ENCODE assay signal across 24 cellular contexts in the genomic region with DNA sequence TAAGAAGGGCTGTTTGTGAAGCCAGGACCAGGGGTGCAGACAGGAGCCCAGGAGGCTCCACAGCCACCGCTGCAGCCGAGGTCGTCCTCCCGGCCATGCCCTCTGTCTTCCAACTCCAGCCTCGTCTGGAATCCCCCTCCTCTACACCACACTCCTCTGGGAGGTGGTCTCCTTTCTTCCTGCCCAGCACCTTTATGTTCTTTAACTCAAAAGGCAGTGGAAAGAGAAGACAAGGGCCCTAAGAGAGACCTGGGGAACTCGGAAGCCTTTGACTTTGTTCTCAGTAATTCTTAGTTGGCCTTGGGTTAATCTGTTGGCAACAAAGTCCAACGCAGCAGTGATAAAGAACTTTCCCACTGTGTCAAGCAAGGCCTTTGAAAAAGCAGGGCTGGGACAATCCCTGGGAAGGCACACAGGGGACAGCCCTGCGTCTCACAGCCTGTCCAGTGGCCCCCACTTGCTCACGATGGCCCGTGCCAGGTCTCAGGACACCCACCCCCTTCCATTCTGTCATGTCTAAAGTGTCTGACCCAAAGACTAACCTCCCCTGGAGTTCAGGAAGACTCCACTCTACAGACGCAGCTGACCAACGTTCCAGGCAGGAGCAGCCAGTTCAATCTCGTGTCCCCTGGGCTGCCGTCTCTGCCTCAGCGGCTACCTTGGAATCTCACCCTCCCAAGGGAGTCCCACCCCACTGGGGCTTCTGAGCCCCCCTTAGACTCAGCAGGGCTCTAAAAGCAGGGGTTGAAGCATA. TPM values are rescaled to one million over a fixed set of nuclear protein-coding genes. Genes with fewer than 3 reads are reported as not detected.
DNase-seq lines count a peak whose midpoint lies in the region; ATAC-seq and TF ChIP-seq lines count a peak whose summit lies in the region.
"Had no signal": no experiment of that assay in that cellular context is flagged by ENCODE, and none has a peak within 500 bp of the region (broad histone marks: within the 10 kb centered on the region; RNA-seq: fewer than 3 reads in every experiment).

No MANE protein-coding gene starts in this region.

- H3K4me3 ChIP-seq in body of pancreas (no peak overlapping the region), lung (no peak overlapping the region), stomach (no peak overlapping the region)
- H3K4me3 ChIP-seq: gastrocnemius medialis, MG63, skin epidermis had no signal

- no peak for TF ChIP-seq CTCF in body of pancreas (IDR thresholded peaks at IDR 0.05)
- no peak for TF ChIP-seq CTCF in lung (IDR thresholded peaks at IDR 0.05; ENCODE audit: control extremely low read depth, extremely low read depth)
- TF ChIP-seq CTCF in stomach (IDR thresholded peaks at IDR 0.05), result no peak
- TF ChIP-seq CTCF in GM10266 (IDR thresholded peaks at IDR 0.05; ENCODE audit: control insufficient read depth, insufficient read depth, low read depth, missing control alignments), result no peak

- no peak for TF ChIP-seq EP300 in stomach (IDR thresholded peaks at IDR 0.05)

- peak; percentile 34 for DNase-seq in HuH-7 (ENCODE audit: low spot score)
- peak; percentile 50 to 64 (median 61) for DNase-seq in body of pancreas
- DNase-seq in lung (ENCODE audit: low spot score), result no peak
- DNase-seq in stomach, result peak; percentile 27
- no peak for DNase-seq in GM10266 (ENCODE audit: extremely low spot score)
- no peak for DNase-seq in DMS53 treated with DMSO at 0.1 percent for 48 hours (lab: John Stamatoyannopoulos, UW; ENCODE audit: unreplicated experiment)
- no peak for DNase-seq in NCI-H1417 treated with DMSO at 0.1 percent for 48 hours (lab: John Stamatoyannopoulos, UW)
- DNase-seq: activated CD4-positive, alpha-beta T cell treated with anti-CD3 and anti-CD28 coated beads for 36 hours; activated naive CD8-positive, alpha-beta T cell treated with anti-CD3 and anti-CD28 coated beads for 36 hours; CD8-positive, alpha-beta T cell; DMS53; erythroblast; gastrocnemius medialis; left ventricle myocardium superior; MG63; naive thymus-derived CD4-positive, alpha-beta T cell; NCI-H187 treated with DMSO at 0.1 percent for 48 hours; NCI-H2227 treated with DMSO at 0.1 percent for 48 hours; posterior cingulate gyrus; stimulated activated CD4-positive, alpha-beta T cell treated with anti-CD3 and anti-CD28 coated beads, Interleukin-4, amount 100 ng/mL, for 1 hour; stimulated activated naive CD8-positive, alpha-beta T cell treated with anti-CD3 and anti-CD28 coated beads, Interleukin-15, amount 100 ng/mL, for 72 hours had no signal

- intact Hi-C loops in body of pancreas (cut with DNase I) (no loop called here), stomach (cut with DNase I; ENCODE audit: low total_unique reads) (no loop called here)

- peak in 1 of 3 donors; percentile 24 for TF ChIP-seq POLR2A in body of pancreas (IDR thresholded peaks at IDR 0.05)
- TF ChIP-seq POLR2A in stomach (IDR thresholded peaks at IDR 0.05), result no peak

- H3K27ac ChIP-seq in body of pancreas (peak overlapping the region; percentile 53 to 88 (median 84)), lung (ENCODE audit: low read depth in 1 of 2, low read length in 1 of 2) (peak overlapping the region; percentile 10 to 14), stomach (peak overlapping the region in 4 of 5 donors; percentile 14 to 46 (median 25))

- ATAC-seq in body of pancreas, result peak; percentile 88
- ATAC-seq in lung (ENCODE audit: insufficient read depth, low FRiP score), result no peak
- no peak for ATAC-seq in HG03378 (IDR thresholded peaks at IDR 0.05; ENCODE audit: unreplicated experiment)
- ATAC-seq: activated CD4-positive, alpha-beta T cell treated with anti-CD3 and anti-CD28 coated beads for 36 hours; CD8-positive, alpha-beta T cell; gastrocnemius medialis; HCT116; left ventricle myocardium superior; naive thymus-derived CD4-positive, alpha-beta T cell; stimulated activated naive CD8-positive, alpha-beta T cell treated with anti-CD3 and anti-CD28 coated beads, Interleukin-15, amount 100 ng/mL, for 72 hours had no signal

- H3K4me1 ChIP-seq in body of pancreas (peaks cover 33% of the 10 kb centered on the region), lung (ENCODE audit: control insufficient read depth in 2 of 2, insufficient read depth in 2 of 2, low read length in 2 of 2) (peaks cover 6 to 13% of the 10 kb centered on the region in 2 donors), stomach (peaks cover 9 to 39% (median 25%) of the 10 kb centered on the region in 4 donors)

- H3K9me3 ChIP-seq in body of pancreas (no peaks in the 10 kb centered on the region), lung (ENCODE audit: control insufficient read depth in 2 of 2, insufficient read depth in 1 of 2, low read length in 1 of 2) (no peaks in the 10 kb centered on the region), stomach (no peaks in the 10 kb centered on the region)
- H3K9me3 ChIP-seq: gastrocnemius medialis, MG63 had no signal

- WGBS in body of pancreas, 2 donors, result 23 to 25% methylated on average over 14 to 15 of the region's 15 CpGs
- 81 to 88% methylated on average over 15 of the region's 15 CpGs for WGBS in lung, 2 donors
- WGBS in stomach, 5 donors, result 48 to 62% (median 54%) methylated on average over 15 of the region's 15 CpGs

- no peaks in the 10 kb centered on the region for H3K36me3 ChIP-seq in body of pancreas (replicated peaks in 1 of 2; ENCODE audit: insufficient read depth in 1 of 2, low read depth in 2 of 2)
- no peaks in the 10 kb centered on the region for H3K36me3 ChIP-seq in lung (ENCODE audit: control insufficient read depth in 2 of 2, insufficient read depth in 2 of 2, low read length in 2 of 2)
- H3K36me3 ChIP-seq in stomach, result no peaks in the 10 kb centered on the region
- H3K36me3 ChIP-seq: gastrocnemius medialis, MG63 had no signal

- H3K27me3 ChIP-seq in body of pancreas (no peaks in the 10 kb centered on the region), lung (ENCODE audit: control insufficient read depth, insufficient read depth) (no peaks in the 10 kb centered on the region), stomach (no peaks in the 10 kb centered on the region)
- H3K27me3 ChIP-seq: gastrocnemius medialis, MG63 had no signal

RNA-seq across cellular contexts. Expression of a gene that starts 42.8 kb away (rescaled TPM):
- total RNA-seq in body of pancreas (10 to 100 TPM in 1 of 2 donors, 1 to 10 TPM in 1; 9.9 to 15.6 TPM), lung (10 to 100 TPM; 11.3 to 15.8 TPM), stomach (10 to 100 TPM in 1 of 5 donors, 1 to 10 TPM in 3, not detected in 1; 2.0 to 10.9 (median 3.7) TPM)
- polyA plus RNA-seq in lung (10 to 100 TPM in 1 of 2 donors, 1 to 10 TPM in 1; 7.1 to 11.2 TPM), stomach (10 to 100 TPM in 2 of 3 donors, 1 to 10 TPM in 1; 7.3 to 11.8 (median 11.6) TPM)

RNA-seq across cellular contexts. Expression of a gene that starts 54.8 kb away (rescaled TPM):
- 10 to 100 TPM; 30.9 to 35.6 TPM for total RNA-seq in body of pancreas
- total RNA-seq in lung, result 10 to 100 TPM; 21.0 to 49.5 TPM
- polyA plus RNA-seq in lung, result 10 to 100 TPM; 37.1 to 53.8 TPM
- 10 to 100 TPM in 4 of 5 donors, 1 to 10 TPM in 1; 1.2 to 90.1 (median 74.1) TPM for total RNA-seq in stomach
- 10 to 100 TPM; 23.2 to 36.8 (median 29.0) TPM for polyA plus RNA-seq in stomach
- polyA plus RNA-seq: naive thymus-derived CD4-positive, alpha-beta T cell had no signal

Comparison
In these comparisons a context has a peak if more than half of its experiments do, and no peak if none do; other contexts are left out.
1. DNase-seq: peak in HuH-7 (single experiment), body of pancreas (4 of 4) and stomach (single experiment); none in lung (single experiment), GM10266 (single experiment), DMS53 treated with DMSO at 0.1 percent for 48 hours (single experiment) and NCI-H1417 treated with DMSO at 0.1 percent for 48 hours (single experiment).
2. H3K27ac ChIP-seq: peak in every context shown above with its lines; median percentile 84 in body of pancreas; 25 in stomach; 12 in lung.